ENCODE assay signal across 17 cellular contexts in the genomic region with DNA sequence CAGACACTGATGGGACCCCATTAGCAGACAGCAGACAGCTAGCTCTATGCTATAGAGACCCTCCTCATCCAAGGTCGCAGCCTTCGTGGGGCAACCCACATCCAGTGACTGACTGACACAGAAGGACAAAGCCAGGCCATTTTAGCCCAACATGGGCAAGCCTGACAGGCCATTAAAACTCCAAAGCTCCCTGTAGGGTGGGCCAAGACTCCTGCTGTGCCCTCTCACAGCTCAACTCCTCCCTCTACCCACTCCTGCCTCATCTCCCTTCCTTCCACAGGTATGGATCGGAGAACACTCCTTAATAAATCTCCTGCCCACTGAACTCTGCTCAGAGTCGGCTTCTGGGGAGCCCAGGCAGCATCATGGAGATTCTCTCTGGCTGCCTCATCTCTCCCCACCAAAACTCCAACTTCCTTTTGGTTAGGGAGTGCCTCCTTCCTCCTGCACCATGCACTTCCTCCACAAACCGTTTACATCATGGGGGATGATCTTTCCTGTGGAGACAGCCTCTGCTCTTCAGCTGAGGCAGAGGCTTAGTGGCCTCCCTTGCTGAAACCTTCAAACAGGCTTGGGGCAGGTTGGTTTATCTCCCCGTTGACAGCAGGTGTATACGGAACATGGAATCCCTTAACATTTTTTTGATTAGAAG.
A peak's percentile ranks its signal among the peaks of the same experiment; 100 is the strongest.
DNase-seq lines count a peak whose midpoint lies in the region; ATAC-seq and TF ChIP-seq lines count a peak whose summit lies in the region.
"Had no signal": no experiment of that assay in that cellular context is flagged by ENCODE, and none has a peak within 500 bp of the region (broad histone marks: within the 10 kb centered on the region; RNA-seq: fewer than 3 reads in every experiment).

No MANE protein-coding gene starts in this region.

- peak overlapping the region; percentile 37 for H3K27ac Mint-ChIP-seq in activated naive CD8-positive, alpha-beta T cell treated with anti-CD3 and anti-CD28 coated beads, Interleukin-2, amount 10 ng/mL, durations not matched to agents 7 days and 5 days
- no peak overlapping the region for H3K27ac Mint-ChIP-seq in activated naive CD8-positive, alpha-beta T cell treated with anti-CD3 and anti-CD28 coated beads, Interleukin-2, amount 50 U/mL, for 24 hours
- no peak overlapping the region for H3K27ac Mint-ChIP-seq in endodermal cell

- peaks cover 13% of the 10 kb centered on the region for H3K36me3 Mint-ChIP-seq in activated naive CD8-positive, alpha-beta T cell treated with anti-CD3 and anti-CD28 coated beads, Interleukin-2, amount 10 ng/mL, durations not matched to agents 7 days and 5 days
- H3K36me3 Mint-ChIP-seq in activated naive CD8-positive, alpha-beta T cell treated with anti-CD3 and anti-CD28 coated beads, Interleukin-2, amount 50 U/mL, for 24 hours (ENCODE audit: low read depth): peaks cover 16% of the 10 kb centered on the region
- H3K36me3 Mint-ChIP-seq in endodermal cell (ENCODE audit: low read depth): peaks cover 16% of the 10 kb centered on the region

- intact Hi-C loops in body of pancreas (cut with DNase I): no loop called here

- peaks cover 2% of the 10 kb centered on the region for H3K9me3 Mint-ChIP-seq in activated naive CD8-positive, alpha-beta T cell treated with anti-CD3 and anti-CD28 coated beads, Interleukin-2, amount 10 ng/mL, durations not matched to agents 7 days and 5 days
- no peaks in the 10 kb centered on the region for H3K9me3 Mint-ChIP-seq in activated naive CD8-positive, alpha-beta T cell treated with anti-CD3 and anti-CD28 coated beads, Interleukin-2, amount 50 U/mL, for 24 hours
- peaks cover 24% of the 10 kb centered on the region for H3K9me3 Mint-ChIP-seq in endodermal cell
- H3K9me3 Mint-ChIP-seq: central memory CD8-positive, alpha-beta T cell had no signal

- TF ChIP-seq POLR2A in body of pancreas (IDR thresholded peaks at IDR 0.05): no peak

- H3K4me1 ChIP-seq in body of pancreas (peaks cover 19% of the 10 kb centered on the region), endodermal cell (ENCODE audit: control insufficient read depth, insufficient read depth, low read length) (peaks cover 5% of the 10 kb centered on the region)
- H3K4me1 ChIP-seq: vagina had no signal

- 65 to 75% methylated on average over 7 of the region's 7 CpGs for WGBS in body of pancreas, 2 donors
- 93 to 94% methylated on average over 2 to 7 of the region's 7 CpGs for WGBS in endodermal cell (ENCODE audit: insufficient coverage in 1 of 2, insufficient read length in 1 of 2), 2 experiments

- no peak overlapping the region for H3K9ac ChIP-seq in endodermal cell (ENCODE audit: extremely low read depth, low read length, poor library complexity, severe bottlenecking)

- no peaks in the 10 kb centered on the region for H3K27me3 ChIP-seq in body of pancreas
- H3K27me3 ChIP-seq in endodermal cell (ENCODE audit: control insufficient read depth, insufficient read depth, low read length, poor library complexity, severe bottlenecking): no peaks in the 10 kb centered on the region
- H3K27me3 ChIP-seq: SJSA1, vagina had no signal

- no peak overlapping the region for H3K4me3 Mint-ChIP-seq in activated naive CD8-positive, alpha-beta T cell treated with anti-CD3 and anti-CD28 coated beads, Interleukin-2, amount 10 ng/mL, durations not matched to agents 7 days and 5 days
- no peak overlapping the region for H3K4me3 Mint-ChIP-seq in activated naive CD8-positive, alpha-beta T cell treated with anti-CD3 and anti-CD28 coated beads, Interleukin-2, amount 50 U/mL, for 24 hours
- H3K4me3 Mint-ChIP-seq in endodermal cell: no peak overlapping the region
- H3K4me3 Mint-ChIP-seq: central memory CD8-positive, alpha-beta T cell; stimulated activated naive B cell treated with anti-CD40 and anti-IgM and Interleukin-4, amounts not matched to agents 10 μg/mL and 1 μg/mL and 100 μg/mL, for 72 hours had no signal

- H3K27ac ChIP-seq in body of pancreas (peak overlapping the region; percentile 45 to 89 (median 80)), endodermal cell (ENCODE audit: low read depth, low read length) (no peak overlapping the region)
- H3K27ac ChIP-seq: SJSA1, vagina had no signal

- H3K27me3 Mint-ChIP-seq in activated naive CD8-positive, alpha-beta T cell treated with anti-CD3 and anti-CD28 coated beads, Interleukin-2, amount 10 ng/mL, durations not matched to agents 7 days and 5 days: no peaks in the 10 kb centered on the region
- H3K27me3 Mint-ChIP-seq in activated naive CD8-positive, alpha-beta T cell treated with anti-CD3 and anti-CD28 coated beads, Interleukin-2, amount 50 U/mL, for 24 hours: no peaks in the 10 kb centered on the region
- H3K27me3 Mint-ChIP-seq in endodermal cell (ENCODE audit: insufficient read depth): no peaks in the 10 kb centered on the region
- H3K27me3 Mint-ChIP-seq: central memory CD8-positive, alpha-beta T cell; stimulated activated naive B cell treated with anti-CD40 and anti-IgM and Interleukin-4, amounts not matched to agents 10 μg/mL and 1 μg/mL and 100 μg/mL, for 72 hours had no signal

- DNase-seq in activated naive CD8-positive, alpha-beta T cell treated with anti-CD3 and anti-CD28 coated beads, Interleukin-2, amount 10 ng/mL, durations not matched to agents 7 days and 5 days: no peak
- no peak for DNase-seq in activated naive CD8-positive, alpha-beta T cell treated with anti-CD3 and anti-CD28 coated beads, Interleukin-2, amount 50 U/mL, for 24 hours
- DNase-seq in MV-4-11 (lab: John Stamatoyannopoulos, UW) (peak; percentile 52), body of pancreas (no peak), endodermal cell (no peak)
- DNase-seq: activated CD8-positive, alpha-beta memory T cell treated with anti-CD3 and anti-CD28 coated beads for 24 hours; DMS 273 treated with DMSO at 0.1 percent for 48 hours; NCI-H226; small intestine; stimulated activated naive B cell treated with anti-CD40 and anti-IgM and Interleukin-4, amounts not matched to agents 10 μg/mL and 1 μg/mL and 100 μg/mL, for 72 hours had no signal

- peaks cover 7% of the 10 kb centered on the region for H3K4me1 Mint-ChIP-seq in activated naive CD8-positive, alpha-beta T cell treated with anti-CD3 and anti-CD28 coated beads, Interleukin-2, amount 10 ng/mL, durations not matched to agents 7 days and 5 days
- peaks cover 4% of the 10 kb centered on the region for H3K4me1 Mint-ChIP-seq in activated naive CD8-positive, alpha-beta T cell treated with anti-CD3 and anti-CD28 coated beads, Interleukin-2, amount 50 U/mL, for 24 hours
- H3K4me1 Mint-ChIP-seq in endodermal cell: peaks cover 14% of the 10 kb centered on the region

- H3K9me3 ChIP-seq in body of pancreas (no peaks in the 10 kb centered on the region), endodermal cell (ENCODE audit: control insufficient read depth, low read length) (peaks cover 21% of the 10 kb centered on the region)
- H3K9me3 ChIP-seq: SJSA1, vagina had no signal

- TF ChIP-seq CTCF in body of pancreas (IDR thresholded peaks at IDR 0.05): no peak
- no peak for TF ChIP-seq CTCF in endodermal cell (conservative IDR thresholded peaks at IDR 0.05)

- no peaks in the 10 kb centered on the region for H3K36me3 ChIP-seq in body of pancreas (replicated peaks in 1 of 2; ENCODE audit: insufficient read depth in 1 of 2, low read depth in 2 of 2)
- peaks cover 24% of the 10 kb centered on the region for H3K36me3 ChIP-seq in endodermal cell (ENCODE audit: control insufficient read depth, insufficient read depth, low read length)
- H3K36me3 ChIP-seq: SJSA1, vagina had no signal

- no peak overlapping the region for H3K4me3 ChIP-seq in body of pancreas
- no peak overlapping the region for H3K4me3 ChIP-seq in endodermal cell (ENCODE audit: low read length)
- H3K4me3 ChIP-seq: K562, SJSA1, vagina had no signal

- POLR2A ChIA-PET in activated naive CD8-positive, alpha-beta T cell treated with anti-CD3 and anti-CD28 coated beads, Interleukin-2, amount 10 ng/mL, durations not matched to agents 7 days and 5 days (lab: Charles Lee): no interaction called here

- no peak for ATAC-seq in activated naive CD8-positive, alpha-beta T cell treated with anti-CD3 and anti-CD28 coated beads, Interleukin-2, amount 10 ng/mL, durations not matched to agents 7 days and 5 days (ENCODE audit: low read depth)
- ATAC-seq in activated naive CD8-positive, alpha-beta T cell treated with anti-CD3 and anti-CD28 coated beads, Interleukin-2, amount 50 U/mL, for 24 hours: no peak
- no peak for ATAC-seq in body of pancreas
- ATAC-seq in HG02763 (IDR thresholded peaks at IDR 0.05; ENCODE audit: unreplicated experiment): no peak
- ATAC-seq in GM19467 (IDR thresholded peaks at IDR 0.05; ENCODE audit: unreplicated experiment): no peak
- ATAC-seq in GM19035 (IDR thresholded peaks at IDR 0.05; ENCODE audit: unreplicated experiment): no peak
